25 cellular contexts compared by ENCODE assay signal in the genomic region with DNA sequence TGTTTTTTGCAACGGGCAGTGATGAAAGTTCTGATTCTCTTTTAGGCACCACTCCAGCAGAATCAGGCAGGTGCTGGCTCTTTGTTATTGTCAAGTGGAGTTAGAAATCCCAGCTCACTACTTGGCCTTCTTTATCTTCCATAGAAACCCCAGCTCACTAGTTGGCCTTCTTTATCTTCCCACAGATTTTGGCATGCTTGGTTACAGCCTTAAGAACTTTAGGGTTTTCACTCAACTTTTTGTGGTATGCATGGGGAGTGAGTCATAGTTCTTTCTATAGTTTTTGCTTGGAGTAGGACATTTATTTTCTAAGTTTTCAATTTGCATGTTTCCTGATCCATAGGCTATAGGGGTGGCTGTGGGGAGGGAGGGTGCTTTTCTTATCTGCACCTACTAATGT. TPM values are rescaled to one million over a fixed set of nuclear protein-coding genes. Genes with fewer than 3 reads are reported as not detected.
DNase-seq lines count a peak whose midpoint lies in the region; ATAC-seq and TF ChIP-seq lines count a peak whose summit lies in the region.
"Had no signal": no experiment of that assay in that cellular context is flagged by ENCODE, and none has a peak within 500 bp of the region (broad histone marks: within the 10 kb centered on the region; RNA-seq: fewer than 3 reads in every experiment).

No MANE protein-coding gene starts in this region.

- ATAC-seq in omental fat pad (ENCODE audit: low FRiP score), result no peak
- ATAC-seq: left cardiac atrium, T-cell had no signal

- peak; percentile 45 for DNase-seq in EL
- peak; percentile 9 for DNase-seq in HT1080 (ENCODE audit: low read depth)
- DNase-seq in choroid plexus epithelial cell (ENCODE audit: low read depth), result peak; percentile 73
- DNase-seq in skeletal muscle cell (ENCODE audit: low read depth), result peak; percentile 12
- DNase-seq in HT-29 (ENCODE audit: low spot score), result no peak
- no peak for DNase-seq in central memory CD4-positive, alpha-beta T cell
- no peak for DNase-seq in omental fat pad (ENCODE audit: low spot score)
- DNase-seq: activated CD4-positive, alpha-beta memory T cell treated with anti-CD3 and anti-CD28 coated beads for 36 hours; activated CD8-positive, alpha-beta memory T cell treated with anti-CD3 and anti-CD28 coated beads, Interleukin-2, amount 50 U/mL, for 4 hours; activated naive CD8-positive, alpha-beta T cell treated with anti-CD3 and anti-CD28 coated beads, Interleukin-2, amount 10 ng/mL, durations not matched to agents 7 days and 5 days; foreskin melanocyte; left cardiac atrium; mammary epithelial cell; NCI-H2081; NCI-H446; NCI-H82; sigmoid colon; stimulated activated naive CD4-positive, alpha-beta T cell treated with Interleukin-2 at 50 U/mL for 16 hours; T-cell; uterus had no signal

- TF ChIP-seq CTCF in choroid plexus epithelial cell (conservative IDR thresholded peaks at IDR 0.05; ENCODE audit: low read depth, low read length), result no peak
- TF ChIP-seq CTCF in omental fat pad (IDR thresholded peaks at IDR 0.05), result no peak

- H3K4me3 ChIP-seq in choroid plexus epithelial cell (ENCODE audit: low read depth, low read length), result no peak overlapping the region
- no peak overlapping the region for H3K4me3 ChIP-seq in skeletal muscle cell (ENCODE audit: low read depth, low read length)
- H3K4me3 ChIP-seq: prostate gland, sigmoid colon, uterus had no signal

RNA-seq across cellular contexts. Expression of gene USP9Y, which starts 55.0 kb away (rescaled TPM):
- total RNA-seq in HT1080 (2014; rRNA removed; shearing (Covaris generic)), result 3.6 and 5.4 TPM in 2 replicates
- polyA plus RNA-seq in HT1080 (2015; cell fraction: cytosol; rRNA removed), result 5.1 and 6.3 TPM in 2 replicates
- polyA plus RNA-seq in HT1080 (2015; cell fraction: nucleus; rRNA removed), result 32.8 and 35.8 TPM in 2 replicates
- total RNA-seq in HT-29 (2014; rRNA removed; shearing (Covaris generic)), result not detected in 2 replicates
- 10 to 100 TPM in 2 of 4 donors, under 1 TPM in 2; 0.06 to 24.3 (median 12.3) TPM for total RNA-seq in omental fat pad
- total RNA-seq: neural crest cell, RPMI7951, SK-MEL-5, uterus had no signal
- polyA plus RNA-seq: IgD-negative memory B cell, mammary epithelial cell had no signal

Comparison
In these comparisons a context has a peak if more than half of its experiments do, and no peak if none do; other contexts are left out.
1. DNase-seq: peak in EL (single experiment), HT1080 (single experiment), choroid plexus epithelial cell (single experiment) and skeletal muscle cell (single experiment); none in HT-29 (single experiment), central memory CD4-positive, alpha-beta T cell (single experiment) and omental fat pad (single experiment).